Comparison of ENCODE assay signal across 1 cellular context in genomic region chr12:7797269-7797668, GRCh38.
A peak's percentile ranks its signal among the peaks of the same experiment; 100 is the strongest.
TF ChIP-seq lines count a peak whose summit lies in the region.

No MANE protein-coding gene starts in this region.

TF ChIP-seq in H1, 55 proteins besides CTCF, POLR2A, EP300 and RAD21:
- TF ChIP-seq CEBPB (IDR thresholded peaks at IDR 0.05; ENCODE audit: low read depth, low read length), result peak; percentile 35; the same call in 1 of the 2 replicates
